15 cellular contexts compared by ENCODE assay signal in the genomic region with DNA sequence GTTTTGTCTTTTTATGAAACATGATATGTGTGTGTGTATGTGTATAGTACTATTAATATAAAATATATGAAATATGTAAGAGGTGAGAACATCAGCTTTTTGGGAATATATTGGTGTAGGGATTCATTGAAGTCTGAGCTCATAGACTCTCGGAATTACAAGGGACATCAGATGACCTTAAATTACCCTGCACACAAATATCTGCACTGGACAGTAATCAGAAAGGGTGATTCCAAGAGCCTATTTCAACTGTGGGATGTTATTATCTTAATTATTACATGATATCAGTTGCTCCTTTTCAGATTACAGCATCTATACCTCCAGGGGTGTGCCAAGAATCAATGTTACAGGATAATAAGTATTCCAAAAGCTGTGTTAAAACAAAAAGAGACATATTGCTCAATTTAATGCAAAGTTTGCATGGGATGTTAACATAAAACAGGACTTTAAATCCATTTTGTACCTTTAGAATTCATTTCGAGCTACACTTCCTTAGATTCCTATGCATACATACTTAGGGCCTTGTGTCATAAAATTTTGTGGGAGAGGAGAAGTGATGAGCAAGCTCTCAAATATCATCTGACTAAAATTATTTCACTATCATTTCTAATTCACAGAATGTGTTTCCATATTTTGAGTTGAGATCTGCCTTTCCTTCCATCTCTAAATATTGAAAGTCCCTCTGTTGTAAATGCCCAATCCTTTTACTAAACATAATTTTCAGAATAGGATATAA.
A peak's percentile ranks its signal among the peaks of the same experiment; 100 is the strongest.
DNase-seq lines count a peak whose midpoint lies in the region; ATAC-seq, FAIRE-seq and TF ChIP-seq lines count a peak whose summit lies in the region.
"Had no signal": no experiment of that assay in that cellular context is flagged by ENCODE, and none has a peak within 500 bp of the region (broad histone marks: within the 10 kb centered on the region; RNA-seq: fewer than 3 reads in every experiment).

No MANE protein-coding gene starts in this region.

- H3K36me3 ChIP-seq in kidney (ENCODE audit: control insufficient read depth in 1 of 2, insufficient read depth in 2 of 2, low read length in 2 of 2) (no peaks in the 10 kb centered on the region), skeletal muscle tissue (ENCODE audit: control insufficient read depth in 3 of 3, insufficient read depth in 3 of 3, low read length in 3 of 3) (no peaks in the 10 kb centered on the region)
- H3K36me3 ChIP-seq: neural progenitor cell had no signal

- peak overlapping the region; percentile 85 to 89 for H3K27ac ChIP-seq in coronary artery
- H3K27ac ChIP-seq in kidney (ENCODE audit: low read depth in 2 of 2, low read length in 2 of 2), result peak overlapping the region; percentile 7 to 81
- H3K27ac ChIP-seq in skeletal muscle tissue (ENCODE audit: low read depth, low read length), result peak overlapping the region; percentile 36
- H3K27ac ChIP-seq: neural progenitor cell had no signal

- H3K4me3 ChIP-seq in coronary artery (no peak overlapping the region), kidney (ENCODE audit: low read length in 2 of 2) (no peak overlapping the region), skeletal muscle tissue (ENCODE audit: low read length in 3 of 3) (peak overlapping the region in 1 of 3 donors; percentile 18)
- H3K4me3 ChIP-seq: lung, neural progenitor cell had no signal

- no peak for ATAC-seq in GM18498 (IDR thresholded peaks at IDR 0.05; ENCODE audit: unreplicated experiment)
- ATAC-seq: PC-3 had no signal

- intact Hi-C loops in kidney (cut with DNase I), result no loop called here
- intact Hi-C loops in activated CD4-positive, alpha-beta memory T cell treated with anti-CD3 and anti-CD28 coated beads for 36 hours (cut with micrococcal nuclease), result no loop called here

- CTCF ChIA-PET in activated CD4-positive, alpha-beta memory T cell treated with anti-CD3 and anti-CD28 coated beads for 36 hours (lab: Charles Lee), result no interaction called here

- POLR2A ChIA-PET in activated CD4-positive, alpha-beta memory T cell treated with anti-CD3 and anti-CD28 coated beads for 36 hours (lab: Charles Lee), result no interaction called here

- peaks cover 11% of the 10 kb centered on the region for H3K9me3 Mint-ChIP-seq in HFFc6
- H3K9me3 Mint-ChIP-seq in activated CD4-positive, alpha-beta memory T cell treated with anti-CD3 and anti-CD28 coated beads for 36 hours, result peaks cover 6% of the 10 kb centered on the region
- H3K9me3 Mint-ChIP-seq: activated naive CD4-positive, alpha-beta T cell treated with anti-CD3 and anti-CD28 coated beads, Interleukin-2, amount 10 ng/mL, durations not matched to agents 7 days and 5 days; CD14-positive monocyte; neural progenitor cell had no signal

- peaks cover 5 to 18% of the 10 kb centered on the region in 2 donors for H3K4me1 ChIP-seq in kidney (ENCODE audit: control insufficient read depth in 1 of 2, insufficient read depth in 1 of 2, low read depth in 1 of 2, low read length in 2 of 2)
- peaks cover 14 to 17% (median 16%) of the 10 kb centered on the region in 3 donors for H3K4me1 ChIP-seq in skeletal muscle tissue (ENCODE audit: control insufficient read depth in 3 of 3, insufficient read depth in 3 of 3, low read length in 3 of 3)
- H3K4me1 ChIP-seq: neural progenitor cell had no signal

- peaks cover 39% of the 10 kb centered on the region for H3K4me1 Mint-ChIP-seq in HFFc6 (ENCODE audit: low read depth)
- H3K4me1 Mint-ChIP-seq in activated CD4-positive, alpha-beta memory T cell treated with anti-CD3 and anti-CD28 coated beads for 36 hours (ENCODE audit: low read depth), result no peaks in the 10 kb centered on the region
- H3K4me1 Mint-ChIP-seq: activated naive CD4-positive, alpha-beta T cell treated with anti-CD3 and anti-CD28 coated beads, Interleukin-2, amount 10 ng/mL, durations not matched to agents 7 days and 5 days; CD14-positive monocyte had no signal

- no peak for FAIRE-seq in kidney (lab: Jason Lieb, UNC)
- FAIRE-seq: GM12891 had no signal

- H3K27ac Mint-ChIP-seq in HFFc6, result peak overlapping the region; percentile 82
- H3K27ac Mint-ChIP-seq in activated CD4-positive, alpha-beta memory T cell treated with anti-CD3 and anti-CD28 coated beads for 36 hours, result no peak overlapping the region
- H3K27ac Mint-ChIP-seq: activated naive CD4-positive, alpha-beta T cell treated with anti-CD3 and anti-CD28 coated beads, Interleukin-2, amount 10 ng/mL, durations not matched to agents 7 days and 5 days; CD14-positive monocyte; neural progenitor cell had no signal

- no peaks in the 10 kb centered on the region for H3K27me3 ChIP-seq in skeletal muscle tissue (ENCODE audit: control insufficient read depth in 3 of 3, insufficient read depth in 3 of 3, low read length in 3 of 3)
- H3K27me3 ChIP-seq: neural progenitor cell had no signal

- peak; percentile 32 for DNase-seq in HFFc6
- DNase-seq in coronary artery (ENCODE audit: low spot score), result no peak
- no peak for DNase-seq in kidney
- no peak for DNase-seq in NCI-H146 treated with DMSO at 0.1 percent for 48 hours (lab: John Stamatoyannopoulos, UW; ENCODE audit: unreplicated experiment)
- no peak for DNase-seq in NCI-H1930 (lab: John Stamatoyannopoulos, UW)
- no peak for DNase-seq in activated CD4-positive, alpha-beta memory T cell treated with anti-CD3 and anti-CD28 coated beads for 36 hours
- DNase-seq: activated CD4-positive, CD25-positive, alpha-beta regulatory T cell; activated naive CD4-positive, alpha-beta T cell treated with anti-CD3 and anti-CD28 coated beads, Interleukin-2, amount 10 ng/mL, durations not matched to agents 7 days and 5 days; PC-3 had no signal

- TF ChIP-seq CTCF in HFFc6 (IDR thresholded peaks at IDR 0.05), result no peak
- TF ChIP-seq CTCF in coronary artery (IDR thresholded peaks at IDR 0.05), result no peak
- no peak for TF ChIP-seq CTCF in kidney (IDR thresholded peaks at IDR 0.05; ENCODE audit: borderline replicate concordance, extremely low read depth, insufficient read depth)

- H3K9me3 ChIP-seq in kidney (ENCODE audit: control insufficient read depth in 1 of 2, low read length in 2 of 2) (no peaks in the 10 kb centered on the region), skeletal muscle tissue (ENCODE audit: control insufficient read depth in 3 of 3, low read length in 3 of 3) (no peaks in the 10 kb centered on the region)

- H3K36me3 Mint-ChIP-seq in HFFc6 (ENCODE audit: low read depth), result no peaks in the 10 kb centered on the region
- no peaks in the 10 kb centered on the region for H3K36me3 Mint-ChIP-seq in activated CD4-positive, alpha-beta memory T cell treated with anti-CD3 and anti-CD28 coated beads for 36 hours
- H3K36me3 Mint-ChIP-seq: activated naive CD4-positive, alpha-beta T cell treated with anti-CD3 and anti-CD28 coated beads, Interleukin-2, amount 10 ng/mL, durations not matched to agents 7 days and 5 days; CD14-positive monocyte; neural progenitor cell had no signal

- peak overlapping the region; percentile 49 for H3K4me3 Mint-ChIP-seq in HFFc6
- H3K4me3 Mint-ChIP-seq in activated CD4-positive, alpha-beta memory T cell treated with anti-CD3 and anti-CD28 coated beads for 36 hours, result no peak overlapping the region
- H3K4me3 Mint-ChIP-seq: activated naive CD4-positive, alpha-beta T cell treated with anti-CD3 and anti-CD28 coated beads, Interleukin-2, amount 10 ng/mL, durations not matched to agents 7 days and 5 days; CD14-positive monocyte; neural progenitor cell had no signal

- no peaks in the 10 kb centered on the region for H3K27me3 Mint-ChIP-seq in HFFc6 (ENCODE audit: insufficient read depth)
- no peaks in the 10 kb centered on the region for H3K27me3 Mint-ChIP-seq in activated CD4-positive, alpha-beta memory T cell treated with anti-CD3 and anti-CD28 coated beads for 36 hours
- H3K27me3 Mint-ChIP-seq: activated naive CD4-positive, alpha-beta T cell treated with anti-CD3 and anti-CD28 coated beads, Interleukin-2, amount 10 ng/mL, durations not matched to agents 7 days and 5 days had no signal

- H3K9ac ChIP-seq in kidney (ENCODE audit: low read length in 2 of 2) (no peak overlapping the region), skeletal muscle tissue (ENCODE audit: low read depth in 1 of 3, low read length in 3 of 3) (peak overlapping the region in 1 of 3 donors; percentile 54)
- H3K9ac ChIP-seq: neural progenitor cell had no signal

Comparison
In these comparisons a context has a peak if more than half of its experiments do, and no peak if none do; other contexts are left out.
1. H3K27ac ChIP-seq: peak in every context shown above with its lines; median percentile 87 in coronary artery; 44 in kidney; 36 in skeletal muscle tissue.